In the genomic region with DNA sequence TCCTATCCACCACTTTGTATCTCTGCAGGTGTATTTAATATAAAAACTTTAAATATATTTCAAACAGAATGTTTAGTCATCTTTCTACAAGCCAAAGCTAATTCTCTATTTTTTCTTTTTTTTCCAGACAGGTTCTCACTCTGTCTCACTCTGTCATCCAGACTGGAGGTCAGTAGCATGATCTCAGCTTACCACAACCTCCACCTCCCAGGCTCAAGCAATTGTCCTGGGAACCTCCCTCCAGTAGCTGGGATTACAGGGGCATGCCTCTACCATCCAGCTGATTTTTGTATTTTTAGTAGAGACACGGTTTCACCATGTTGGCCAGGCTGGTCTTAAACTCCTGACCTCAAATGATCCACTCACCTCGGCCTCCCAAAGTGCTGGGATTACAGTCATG, we compare ENCODE assay signal across 1 cellular context.
TF ChIP-seq lines count a peak whose summit lies in the region.

No MANE protein-coding gene starts in this region.

TF ChIP-seq in IMR-90, 13 proteins besides CTCF, POLR2A, EP300 and RAD21 (continued from another document):
- TF ChIP-seq, protein P1, sequence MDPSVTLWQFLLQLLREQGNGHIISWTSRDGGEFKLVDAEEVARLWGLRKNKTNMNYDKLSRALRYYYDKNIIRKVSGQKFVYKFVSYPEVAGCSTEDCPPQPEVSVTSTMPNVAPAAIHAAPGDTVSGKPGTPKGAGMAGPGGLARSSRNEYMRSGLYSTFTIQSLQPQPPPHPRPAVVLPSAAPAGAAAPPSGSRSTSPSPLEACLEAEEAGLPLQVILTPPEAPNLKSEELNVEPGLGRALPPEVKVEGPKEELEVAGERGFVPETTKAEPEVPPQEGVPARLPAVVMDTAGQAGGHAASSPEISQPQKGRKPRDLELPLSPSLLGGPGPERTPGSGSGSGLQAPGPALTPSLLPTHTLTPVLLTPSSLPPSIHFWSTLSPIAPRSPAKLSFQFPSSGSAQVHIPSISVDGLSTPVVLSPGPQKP (IDR thresholded peaks at IDR 0.05; ENCODE audit: borderline replicate concordance, low read depth, low read length) = no peak
- TF ChIP-seq USF2 (IDR thresholded peaks at IDR 0.05; ENCODE audit: low read depth, low read length) (no peak), RFX5 (IDR thresholded peaks at IDR 0.05; ENCODE audit: low read depth, low read length) (no peak), NFE2L2 (IDR thresholded peaks at IDR 0.05; ENCODE audit: low read depth, low read length) (no peak), MAZ (IDR thresholded peaks at IDR 0.05; ENCODE audit: borderline replicate concordance, low read depth, low read length) (no peak), CHD1 (IDR thresholded peaks at IDR 0.05; ENCODE audit: low read depth, low read length) (no peak), SMC3 (IDR thresholded peaks at IDR 0.05; ENCODE audit: low read depth, low read length) (no peak)
